In genomic region chr4:186584912-186585311, GRCh38 we compare ENCODE assay signal across 24 cellular contexts. TPM values are rescaled to one million over a fixed set of nuclear protein-coding genes. Genes with fewer than 3 reads are reported as not detected.
A peak's percentile ranks its signal among the peaks of the same experiment; 100 is the strongest.
DNase-seq lines count a peak whose midpoint lies in the region; TF ChIP-seq lines count a peak whose summit lies in the region.
"Had no signal": no experiment of that assay in that cellular context is flagged by ENCODE, and none has a peak within 500 bp of the region (broad histone marks: within the 10 kb centered on the region; RNA-seq: fewer than 3 reads in every experiment).

No MANE protein-coding gene starts in this region.

- no peak overlapping the region for H2BK5ac ChIP-seq in neuronal stem cell (ENCODE audit: low read length)

- DNase-seq in MCF 10A (ENCODE audit: unreplicated experiment), result no peak
- DNase-seq in breast epithelium (ENCODE audit: low spot score in 2 of 2), result no peak
- DNase-seq in amniotic epithelial cell (ENCODE audit: low read depth), result peak; percentile 78
- peak; percentile 66 for DNase-seq in fibroblast of villous mesenchyme (ENCODE audit: low read depth)
- DNase-seq in neuronal stem cell (ENCODE audit: low spot score), result no peak
- no peak for DNase-seq in tibial nerve (ENCODE audit: low spot score in 2 of 2)
- DNase-seq in NK-92 (lab: John Stamatoyannopoulos, UW; ENCODE audit: unreplicated experiment), result no peak
- no peak for DNase-seq in superior temporal gyrus (ENCODE audit: extremely low spot score)
- DNase-seq: ACHN; CD4-positive, alpha-beta T cell; COR-L47; DMS 273 treated with DMSO at 0.1 percent for 48 hours; DMS79 treated with DMSO at 0.1 percent for 48 hours; KG1; NCI-H1105; NCI-H2029 treated with DMSO at 0.1 percent for 48 hours; NCI-H2171; NCI-H345; NCI-H524; NCI-H82; SIG-M5 had no signal

- POLR2A ChIA-PET in MCF 10A (lab: Yijun Ruan, JAX), result no interaction called here

- H3K9me3 ChIP-seq in breast epithelium (no peaks in the 10 kb centered on the region), neuronal stem cell (replicated peaks in 1 of 2; ENCODE audit: control insufficient read depth in 2 of 2, insufficient read depth in 1 of 2, low read depth in 1 of 2, low read length in 2 of 2) (peaks cover 7 to 27% of the 10 kb centered on the region in 2 donors), tibial nerve (peaks cover 0 to 10% (median 0%) of the 10 kb centered on the region in 4 donors)

- no peak overlapping the region for H2AFZ ChIP-seq in neuronal stem cell (ENCODE audit: low read length)

- H3K27ac ChIP-seq in breast epithelium (no peak overlapping the region), neuronal stem cell (replicated peaks; ENCODE audit: low read length) (peak overlapping the region; percentile 22), tibial nerve (no peak overlapping the region)
- H3K27ac ChIP-seq: 22Rv1, BLaER1 had no signal

- peaks cover 65% of the 10 kb centered on the region for H3K36me3 Mint-ChIP-seq in MCF 10A (ENCODE audit: insufficient read depth, unreplicated experiment)

- H3K36me3 ChIP-seq in breast epithelium (no peaks in the 10 kb centered on the region), neuronal stem cell (replicated peaks in 1 of 2; ENCODE audit: control insufficient read depth in 2 of 2, insufficient read depth in 2 of 2, low read length in 2 of 2) (peaks cover 26 to 85% of the 10 kb centered on the region in 2 donors), tibial nerve (peaks cover 0 to 51% (median 0%) of the 10 kb centered on the region in 3 donors)

- no peak for TF ChIP-seq CTCF in MCF 10A (IDR thresholded peaks at IDR 0.05; ENCODE audit: unreplicated experiment)
- TF ChIP-seq CTCF in breast epithelium (IDR thresholded peaks at IDR 0.05), result no peak
- no peak for TF ChIP-seq CTCF in fibroblast of villous mesenchyme (IDR thresholded peaks at IDR 0.05; ENCODE audit: insufficient read depth, low read depth, low read length)
- TF ChIP-seq CTCF in tibial nerve (IDR thresholded peaks at IDR 0.05), result no peak

- no peak overlapping the region for H3K4me3 ChIP-seq in breast epithelium
- H3K4me3 ChIP-seq in fibroblast of villous mesenchyme (ENCODE audit: low read depth, low read length), result no peak overlapping the region
- H3K4me3 ChIP-seq in neuronal stem cell (ENCODE audit: low read length in 2 of 2), result no peak overlapping the region
- H3K4me3 ChIP-seq in tibial nerve, result no peak overlapping the region
- H3K4me3 ChIP-seq: BLaER1 had no signal

- no peak overlapping the region for H3K4ac ChIP-seq in neuronal stem cell (ENCODE audit: low read length)

- intact Hi-C loops in MCF 10A (cut with micrococcal nuclease), result no loop called here
- intact Hi-C loops in breast epithelium (cut with DNase I; ENCODE audit: low total_unique reads), result no loop called here

- no peaks in the 10 kb centered on the region for H3K9me3 Mint-ChIP-seq in MCF 10A (ENCODE audit: unreplicated experiment)
- H3K9me3 Mint-ChIP-seq: CD4-positive, alpha-beta T cell had no signal

- no peak overlapping the region for H2BK15ac ChIP-seq in neuronal stem cell (ENCODE audit: low read length)

- CTCF ChIA-PET in MCF 10A (lab: Yijun Ruan, JAX), result interaction anchor here (0.6 to 12.6 kb wide), 2 partner anchors 66 to 287 kb away, joined by 3 to 204 read pairs; no protein-coding TSS in a partner anchor

- no peak overlapping the region for H3K23ac ChIP-seq in neuronal stem cell (ENCODE audit: low read depth, low read length, poor library complexity)

- H3K27me3 Mint-ChIP-seq in MCF 10A (ENCODE audit: insufficient read depth, unreplicated experiment), result no peaks in the 10 kb centered on the region

- TF ChIP-seq POLR2A in breast epithelium (IDR thresholded peaks at IDR 0.05), result no peak
- no peak for TF ChIP-seq POLR2A in tibial nerve (IDR thresholded peaks at IDR 0.05)

- no peak overlapping the region for H3K4me3 Mint-ChIP-seq in MCF 10A (ENCODE audit: unreplicated experiment)
- H3K4me3 Mint-ChIP-seq: CD4-positive, alpha-beta T cell had no signal

- no peak overlapping the region for H2BK120ac ChIP-seq in neuronal stem cell (ENCODE audit: low read depth, low read length)

- no peaks in the 10 kb centered on the region for H3K27me3 ChIP-seq in breast epithelium
- no peaks in the 10 kb centered on the region for H3K27me3 ChIP-seq in neuronal stem cell (ENCODE audit: control insufficient read depth in 3 of 3, insufficient read depth in 3 of 3, low read depth in 1 of 3, low read length in 3 of 3)
- no peaks in the 10 kb centered on the region for H3K27me3 ChIP-seq in tibial nerve
- H3K27me3 ChIP-seq: BLaER1 had no signal

- no peak for TF ChIP-seq EP300 in tibial nerve (IDR thresholded peaks at IDR 0.05)

- H4K8ac ChIP-seq in neuronal stem cell (ENCODE audit: low read depth, low read length), result no peak overlapping the region

- H3K14ac ChIP-seq in neuronal stem cell (ENCODE audit: low read length), result no peak overlapping the region

- no peaks in the 10 kb centered on the region for H3K4me1 Mint-ChIP-seq in MCF 10A (ENCODE audit: insufficient read depth, unreplicated experiment)

- H3K18ac ChIP-seq in neuronal stem cell (ENCODE audit: low read length), result no peak overlapping the region

- H3K27ac Mint-ChIP-seq in MCF 10A (ENCODE audit: low read depth, unreplicated experiment), result peak overlapping the region; percentile 13
- H3K27ac Mint-ChIP-seq: CD4-positive, alpha-beta T cell had no signal

- H3K9ac ChIP-seq in neuronal stem cell (ENCODE audit: low read depth, low read length, poor library complexity), result no peak overlapping the region
- H3K9ac ChIP-seq: BLaER1 had no signal

- no peak overlapping the region for H3K4me2 ChIP-seq in neuronal stem cell (ENCODE audit: insufficient read depth, low read length, poor library complexity, severe bottlenecking)
- H3K4me2 ChIP-seq: BLaER1 had no signal

- WGBS in neuronal stem cell (ENCODE audit: extremely low coverage in 2 of 2, insufficient read length in 2 of 2, insufficient replicate concordance in 1 of 2), 2 donors, result no CpG with 5 or more reads among the region's 6 CpGs
- WGBS in tibial nerve, 2 donors, result 87 to 89% methylated on average over 6 of the region's 6 CpGs

- no peak overlapping the region for H2BK12ac ChIP-seq in neuronal stem cell (ENCODE audit: low read length)

- H3K79me1 ChIP-seq in neuronal stem cell (ENCODE audit: low read depth, low read length), result peaks cover 2% of the 10 kb centered on the region

- H3K4me1 ChIP-seq in breast epithelium (no peaks in the 10 kb centered on the region), neuronal stem cell (ENCODE audit: control insufficient read depth in 2 of 2, insufficient read depth in 1 of 2, low read depth in 1 of 2, low read length in 2 of 2) (peaks cover 0 to 4% of the 10 kb centered on the region in 2 donors), tibial nerve (peaks cover 0 to 11% (median 0%) of the 10 kb centered on the region in 4 donors)
- H3K4me1 ChIP-seq: BLaER1 had no signal

- BruUV-seq in MCF 10A (replicated peaks; lab: Mats Ljungman, UMichigan), result no TSS peak

- H2AK5ac ChIP-seq in neuronal stem cell (ENCODE audit: low read depth, low read length), result no peak overlapping the region

- H4K91ac ChIP-seq in neuronal stem cell (ENCODE audit: low read depth, low read length, poor library complexity), result no peak overlapping the region

RNA-seq across cellular contexts. Expression of gene MTNR1A, which starts 29.5 kb away (rescaled TPM):
- 0.25 TPM in 1 of 2 replicates, not detected in the other for total RNA-seq in MCF 10A (2022)
- total RNA-seq in breast epithelium, result not detected
- not detected in 2 replicates for total RNA-seq in fibroblast of villous mesenchyme
- 1.1 TPM for polyA plus RNA-seq in neuronal stem cell (2013, experiment 1 of 2)
- polyA plus RNA-seq in neuronal stem cell (2013, experiment 2 of 2), result 1.2 TPM
- total RNA-seq in tibial nerve, result not detected
- total RNA-seq: CD4-positive, alpha-beta T cell; RPMI7951 had no signal

Comparison
In these comparisons a context has a peak if more than half of its experiments do, and no peak if none do; other contexts are left out.
1. DNase-seq: peak in amniotic epithelial cell (single experiment) and fibroblast of villous mesenchyme (single experiment); none in MCF 10A (single experiment), breast epithelium (0 of 2), neuronal stem cell (single experiment), tibial nerve (0 of 2), NK-92 (single experiment) and superior temporal gyrus (single experiment).